Comparison of ENCODE assay signal across 9 cellular contexts in the genomic region with DNA sequence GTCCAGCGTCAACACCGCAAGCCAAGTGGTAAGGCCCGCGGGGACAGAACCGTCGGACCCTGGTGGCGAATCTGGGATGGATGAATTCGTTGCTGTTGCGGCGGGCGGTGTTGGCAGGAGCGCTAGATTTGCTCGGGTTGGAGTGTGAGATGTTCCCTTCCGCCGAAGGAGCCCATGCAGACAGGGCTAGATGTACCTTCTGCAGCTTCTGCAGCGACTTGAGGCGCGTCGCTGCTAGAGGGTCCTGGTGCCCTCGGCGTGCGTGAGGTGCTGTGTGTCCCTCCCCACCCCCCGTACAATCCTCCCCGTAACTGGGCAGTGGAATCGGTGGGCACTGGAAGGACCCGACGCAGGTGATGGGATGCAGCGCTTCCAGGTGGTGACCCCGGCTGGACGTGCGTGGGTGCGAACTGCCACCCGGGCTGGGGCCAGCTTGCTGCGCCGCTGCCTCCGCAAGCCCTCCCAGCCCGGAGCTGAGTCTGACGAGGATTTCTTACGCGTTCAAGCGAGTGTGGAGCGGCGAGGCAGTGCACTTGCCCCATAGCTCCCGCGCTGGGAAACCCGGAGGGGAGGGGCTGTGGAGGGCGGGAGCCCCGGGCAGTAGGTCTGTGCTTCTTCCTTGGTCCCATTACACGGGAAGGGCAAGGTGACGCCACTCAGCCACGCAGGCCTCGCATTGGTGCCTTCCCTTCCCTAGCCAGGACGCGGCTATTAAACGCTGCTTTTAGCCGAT. TPM values are rescaled to one million over a fixed set of nuclear protein-coding genes. Genes with fewer than 3 reads are reported as not detected.
A peak's percentile ranks its signal among the peaks of the same experiment; 100 is the strongest.
DNase-seq lines count a peak whose midpoint lies in the region; ATAC-seq and TF ChIP-seq lines count a peak whose summit lies in the region.
"Had no signal": no experiment of that assay in that cellular context is flagged by ENCODE, and none has a peak within 500 bp of the region (broad histone marks: within the 10 kb centered on the region; RNA-seq: fewer than 3 reads in every experiment).

No MANE protein-coding gene starts in this region.

- H3K36me3 Mint-ChIP-seq in HFFc6 (ENCODE audit: low read depth): no peaks in the 10 kb centered on the region

- no peak overlapping the region for H3K27ac Mint-ChIP-seq in HFFc6
- H3K27ac Mint-ChIP-seq: nephron had no signal

- H3K4me3 ChIP-seq in fibroblast of pulmonary artery (replicated peaks; ENCODE audit: low read depth, low read length): peak overlapping the region; percentile 39

- peaks cover 59% of the 10 kb centered on the region for H3K27me3 Mint-ChIP-seq in HFFc6 (ENCODE audit: insufficient read depth)

- no peak for DNase-seq in HFFc6
- DNase-seq in activated CD8-positive, alpha-beta memory T cell treated with anti-CD3 and anti-CD28 coated beads, Interleukin-2, amount 50 U/mL, for 4 hours: peak; percentile 41
- DNase-seq in fibroblast of pulmonary artery (ENCODE audit: low read depth): peak; percentile 12
- DNase-seq in omental fat pad (ENCODE audit: low spot score): no peak
- no peak for DNase-seq in RPMI8226
- DNase-seq in COLO668 (lab: John Stamatoyannopoulos, UW; ENCODE audit: unreplicated experiment): no peak

- H3K9me3 Mint-ChIP-seq in HFFc6: no peaks in the 10 kb centered on the region
- H3K9me3 Mint-ChIP-seq: nephron had no signal

- ATAC-seq in omental fat pad (ENCODE audit: low FRiP score) (peak; percentile 27), GM21619 (IDR thresholded peaks at IDR 0.05; ENCODE audit: unreplicated experiment) (no peak), HG03521 (IDR thresholded peaks at IDR 0.05; ENCODE audit: unreplicated experiment) (no peak)

- peak overlapping the region; percentile 38 for H3K4me3 Mint-ChIP-seq in HFFc6
- H3K4me3 Mint-ChIP-seq: nephron had no signal

- no peaks in the 10 kb centered on the region for H3K4me1 Mint-ChIP-seq in HFFc6 (ENCODE audit: low read depth)
- H3K4me1 Mint-ChIP-seq: nephron had no signal

- TF ChIP-seq CTCF in HFFc6 (IDR thresholded peaks at IDR 0.05) (no peak), fibroblast of pulmonary artery (IDR thresholded peaks at IDR 0.05; ENCODE audit: low read length, missing control alignments) (no peak), omental fat pad (IDR thresholded peaks at IDR 0.05) (no peak)

RNA-seq across cellular contexts. Expression of gene CHRNA1, which starts 34.3 kb away (rescaled TPM):
- total RNA-seq in HFFc6 (2021; fragmentation: NEBNext Ultra II Directional; extraction: Animal tissue kit (Norgen Biotek cat#: 25700)): under 1 TPM in 1 of 6 experiments, not detected in 5; 0.14 TPM
- not detected for total RNA-seq in omental fat pad

Comparison
In these comparisons a context has a peak if more than half of its experiments do, and no peak if none do; other contexts are left out.
1. DNase-seq: peak in activated CD8-positive, alpha-beta memory T cell treated with anti-CD3 and anti-CD28 coated beads, Interleukin-2, amount 50 U/mL, for 4 hours (single experiment) and fibroblast of pulmonary artery (single experiment); none in HFFc6 (single experiment), omental fat pad (single experiment), RPMI8226 (single experiment) and COLO668 (single experiment).